1 cellular context compared by ENCODE assay signal in genomic region chr3:108131105-108131794, GRCh38.
TF ChIP-seq lines count a peak whose summit lies in the region.

No MANE protein-coding gene starts in this region.

TF ChIP-seq in SK-N-SH, 30 proteins besides CTCF, POLR2A, EP300 and RAD21 (continued from another document):
- TF ChIP-seq IRF3 (IDR thresholded peaks at IDR 0.05; ENCODE audit: low read depth, low read length) (no peak), NRF1 (IDR thresholded peaks at IDR 0.05; ENCODE audit: low read depth, low read length) (no peak), NFIC (IDR thresholded peaks at IDR 0.05; ENCODE audit: borderline replicate concordance) (peak; percentile 78), SMC3 (IDR thresholded peaks at IDR 0.05; ENCODE audit: low read depth, low read length) (no peak), FOXJ3 (CRISPR knock-in tag; IDR thresholded peaks at IDR 0.05) (no peak), TEAD4 (IDR thresholded peaks at IDR 0.05; ENCODE audit: borderline replicate concordance, insufficient read depth) (peak; percentile 82; the same call in 1 of the 2 replicates), MAX (IDR thresholded peaks at IDR 0.05; ENCODE audit: low read depth) (peak; percentile 53; the same call in 1 of the 2 replicates), RFX5 (IDR thresholded peaks at IDR 0.05; ENCODE audit: low read length) (no peak), FOXM1 (IDR thresholded peaks at IDR 0.05; ENCODE audit: low read depth) (0 out of 2 replicates have a peak, but pooled peaks have one; percentile 54), USF2 (IDR thresholded peaks at IDR 0.05; ENCODE audit: borderline replicate concordance, low read depth, low read length) (no peak)
